In genomic region chr10:73368238-73368637, GRCh38 we compare ENCODE assay signal across 24 cellular contexts. TPM values are rescaled to one million over a fixed set of nuclear protein-coding genes. Genes with fewer than 3 reads are reported as not detected.
DNase-seq lines count a peak whose midpoint lies in the region; ATAC-seq and TF ChIP-seq lines count a peak whose summit lies in the region.
"Had no signal": no experiment of that assay in that cellular context is flagged by ENCODE, and none has a peak within 500 bp of the region (broad histone marks: within the 10 kb centered on the region; RNA-seq: fewer than 3 reads in every experiment).

No MANE protein-coding gene starts in this region.

- H3K4me1 Mint-ChIP-seq in T-helper 2 cell treated with Interferon-gamma antibody and Interleukin-4, amounts not matched to agents 5 μg/mL and 100 μg/mL, for 36 hours (ENCODE audit: low read depth): peaks cover 3% of the 10 kb centered on the region
- peaks cover 12% of the 10 kb centered on the region for H3K4me1 Mint-ChIP-seq in memory B cell
- H3K4me1 Mint-ChIP-seq: central memory CD8-positive, alpha-beta T cell had no signal

- POLR2A ChIA-PET in A673 (lab: Charles Lee; ENCODE audit: low non-redundant PET): no interaction called here

- no peak overlapping the region for H3K27ac Mint-ChIP-seq in T-helper 2 cell treated with Interferon-gamma antibody and Interleukin-4, amounts not matched to agents 5 μg/mL and 100 μg/mL, for 36 hours
- peak overlapping the region; percentile 66 for H3K27ac Mint-ChIP-seq in memory B cell

- no peak overlapping the region for H3K27ac ChIP-seq in MM.1S (ENCODE audit: low read length)
- no peak overlapping the region for H3K27ac ChIP-seq in A673 (ENCODE audit: low read depth, low read length, poor library complexity, severe bottlenecking)
- H3K27ac ChIP-seq: 22Rv1, KMS-11, stomach, upper lobe of right lung had no signal

- no peaks in the 10 kb centered on the region for H3K79me2 ChIP-seq in MM.1S (ENCODE audit: low read length)

- no TSS peak for BruUV-seq in A673 (replicated peaks; lab: Mats Ljungman, UMichigan)

- H3K4me3 ChIP-seq in MM.1S (ENCODE audit: low read length) (no peak overlapping the region), A673 (ENCODE audit: low read depth, low read length, poor library complexity, severe bottlenecking) (no peak overlapping the region)
- H3K4me3 ChIP-seq: lung, stomach, upper lobe of right lung had no signal

- H3K36me3 ChIP-seq in MM.1S (replicated peaks; ENCODE audit: insufficient read depth, low read length): peaks cover 4% of the 10 kb centered on the region; the same call in 1 of the 2 replicates
- peaks cover 4% of the 10 kb centered on the region for H3K36me3 ChIP-seq in A673 (ENCODE audit: insufficient read depth, low read length, poor library complexity, severe bottlenecking)
- H3K36me3 ChIP-seq: BE2C had no signal

- CTCF ChIA-PET in A673 (lab: Charles Lee): no interaction called here

- no peak overlapping the region for H3K9ac ChIP-seq in MM.1S (ENCODE audit: low read length)
- H3K9ac ChIP-seq: KMS-11 had no signal

- no peak overlapping the region for H3K4me3 Mint-ChIP-seq in T-helper 2 cell treated with Interferon-gamma antibody and Interleukin-4, amounts not matched to agents 5 μg/mL and 100 μg/mL, for 36 hours
- H3K4me3 Mint-ChIP-seq in memory B cell: no peak overlapping the region
- H3K4me3 Mint-ChIP-seq: central memory CD8-positive, alpha-beta T cell had no signal

- peaks cover 38% of the 10 kb centered on the region for H3K36me3 Mint-ChIP-seq in T-helper 2 cell treated with Interferon-gamma antibody and Interleukin-4, amounts not matched to agents 5 μg/mL and 100 μg/mL, for 36 hours (ENCODE audit: low read depth)
- H3K36me3 Mint-ChIP-seq in memory B cell: peaks cover 23% of the 10 kb centered on the region

- H3K9me3 ChIP-seq in MM.1S (replicated peaks; ENCODE audit: insufficient read depth, low read length) (no peaks in the 10 kb centered on the region), A673 (ENCODE audit: low read depth, low read length, poor library complexity, severe bottlenecking) (no peaks in the 10 kb centered on the region)
- H3K9me3 ChIP-seq: BE2C, stomach, upper lobe of right lung had no signal

- TF ChIP-seq CTCF in MM.1S (IDR thresholded peaks at IDR 0.05; ENCODE audit: low read length): no peak
- TF ChIP-seq CTCF in A673 (conservative IDR thresholded peaks at IDR 0.05; ENCODE audit: low read depth, low read length): no peak

- H3K4me1 ChIP-seq in MM.1S (ENCODE audit: low read length) (no peaks in the 10 kb centered on the region), A673 (ENCODE audit: insufficient read depth, low read length, poor library complexity, severe bottlenecking) (no peaks in the 10 kb centered on the region)
- H3K4me1 ChIP-seq: BE2C, stomach, upper lobe of right lung had no signal

- no peaks in the 10 kb centered on the region for H3F3A ChIP-seq in MM.1S (ENCODE audit: insufficient read depth, low read length)

- no peak for ATAC-seq in memory B cell (ENCODE audit: low read depth)
- ATAC-seq: HCT116, upper lobe of right lung had no signal

- peak; percentile 10 for DNase-seq in T-helper 2 cell treated with Interferon-gamma antibody and Interleukin-4, amounts not matched to agents 5 μg/mL and 100 μg/mL, for 36 hours (ENCODE audit: low spot score)
- no peak for DNase-seq in T-helper 2 cell
- DNase-seq in stimulated activated CD4-positive, alpha-beta T cell treated with anti-CD3 and anti-CD28 coated beads, Interleukin-1b, Interleukin-23, amount 100 ng/mL, for 48 hours: peak; percentile 25
- DNase-seq in stimulated activated CD4-positive, alpha-beta T cell treated with anti-CD3 and anti-CD28 coated beads, Interleukin-2, amount 100 ng/mL, for 48 hours: no peak
- no peak for DNase-seq in memory B cell (ENCODE audit: low spot score in 2 of 2)
- DNase-seq in MM.1S: no peak
- DNase-seq in A673 (ENCODE audit: low spot score): no peak
- no peak for DNase-seq in NOMO-1 treated with DMSO at 0.1 percent for 48 hours (lab: John Stamatoyannopoulos, UW; ENCODE audit: unreplicated experiment)
- DNase-seq: activated effector memory CD4-positive, alpha-beta T cell treated with Interleukin-2 at 50 U/mL for 16 hours; BE2C; COR-L47; foreskin fibroblast; kidney; MV-4-11; NCI-H187; NCI-H82; SHP77; stomach; upper lobe of right lung had no signal

- H4K20me1 ChIP-seq in MM.1S (ENCODE audit: insufficient read depth, low read length): no peaks in the 10 kb centered on the region

- H3K27me3 Mint-ChIP-seq in T-helper 2 cell treated with Interferon-gamma antibody and Interleukin-4, amounts not matched to agents 5 μg/mL and 100 μg/mL, for 36 hours (ENCODE audit: low read depth): no peaks in the 10 kb centered on the region
- no peaks in the 10 kb centered on the region for H3K27me3 Mint-ChIP-seq in memory B cell
- H3K27me3 Mint-ChIP-seq: central memory CD8-positive, alpha-beta T cell had no signal

- intact Hi-C loops in A673 (cut with micrococcal nuclease; ENCODE audit: unreplicated experiment): no loop called here

- no peaks in the 10 kb centered on the region for H3K27me3 ChIP-seq in MM.1S (replicated peaks; ENCODE audit: insufficient read depth, low read length)
- H3K27me3 ChIP-seq in A673 (replicated peaks; ENCODE audit: insufficient read depth, low read depth, low read length, poor library complexity): no peaks in the 10 kb centered on the region
- H3K27me3 ChIP-seq: BE2C, stomach, upper lobe of right lung had no signal

- no peaks in the 10 kb centered on the region for H3K9me3 Mint-ChIP-seq in T-helper 2 cell treated with Interferon-gamma antibody and Interleukin-4, amounts not matched to agents 5 μg/mL and 100 μg/mL, for 36 hours
- no peaks in the 10 kb centered on the region for H3K9me3 Mint-ChIP-seq in memory B cell
- H3K9me3 Mint-ChIP-seq: central memory CD8-positive, alpha-beta T cell had no signal

- no peak overlapping the region for H2AFZ ChIP-seq in MM.1S (ENCODE audit: low read length)

- H3K9me2 ChIP-seq in MM.1S (replicated peaks; ENCODE audit: insufficient read depth, low read length): no peaks in the 10 kb centered on the region

- H3K4me2 ChIP-seq in MM.1S (ENCODE audit: low read depth, low read length): no peak overlapping the region
- H3K4me2 ChIP-seq: KMS-11 had no signal

RNA-seq across cellular contexts. Expression of gene CFAP70, which starts 9.6 kb away (rescaled TPM):
- total RNA-seq in A673 (2021): 0.06 and 0.13 TPM in 2 replicates

RNA-seq across cellular contexts. Expression of gene ANXA7, which starts 45.6 kb away (rescaled TPM):
- total RNA-seq in A673 (2021): 151 and 156 TPM in 2 replicates

Comparison
In these comparisons a context has a peak if more than half of its experiments do, and no peak if none do; other contexts are left out.
1. DNase-seq: peak in T-helper 2 cell treated with Interferon-gamma antibody and Interleukin-4, amounts not matched to agents 5 μg/mL and 100 μg/mL, for 36 hours (single experiment) and stimulated activated CD4-positive, alpha-beta T cell treated with anti-CD3 and anti-CD28 coated beads, Interleukin-1b, Interleukin-23, amount 100 ng/mL, for 48 hours (single experiment); none in T-helper 2 cell (0 of 5), stimulated activated CD4-positive, alpha-beta T cell treated with anti-CD3 and anti-CD28 coated beads, Interleukin-2, amount 100 ng/mL, for 48 hours (0 of 2), memory B cell (0 of 2), MM.1S (single experiment), A673 (single experiment) and NOMO-1 treated with DMSO at 0.1 percent for 48 hours (single experiment).